1 cellular context compared by ENCODE assay signal in genomic region chr7:123797673-123798526, GRCh38.
A peak's percentile ranks its signal among the peaks of the same experiment; 100 is the strongest.
TF ChIP-seq lines count a peak whose summit lies in the region.

No MANE protein-coding gene starts in this region.

TF ChIP-seq in HEK293, 187 proteins besides CTCF, POLR2A, EP300 and RAD21 (continued from another document):
- TF ChIP-seq ZNF513 (tag by site-specific recombination; IDR thresholded peaks at IDR 0.05) (no peak), ZNF24 (tag by site-specific recombination; IDR thresholded peaks at IDR 0.05) (peak; percentile 48; the same call in 1 of the 2 replicates), HOXC10 (CRISPR knock-in tag; IDR thresholded peaks at IDR 0.05) (no peak), SALL2 (tag by site-specific recombination; IDR thresholded peaks at IDR 0.05; ENCODE audit: borderline replicate concordance) (no peak), ZNF561 (tag by site-specific recombination; IDR thresholded peaks at IDR 0.05; ENCODE audit: borderline replicate concordance) (no peak; the same call in 1 of the 2 replicates), ZNF362 (tag by site-specific recombination; IDR thresholded peaks at IDR 0.05) (0 out of 2 replicates have a peak, but pooled peaks have one; percentile 30), GLIS1 (tag by site-specific recombination; IDR thresholded peaks at IDR 0.05) (no peak), KLF1 (tag by site-specific recombination; IDR thresholded peaks at IDR 0.05) (peak; percentile 86), ZFHX2 (tag by site-specific recombination; conservative IDR thresholded peaks at IDR 0.05) (no peak), ZNF391 (tag by site-specific recombination; IDR thresholded peaks at IDR 0.05; ENCODE audit: borderline replicate concordance, low read depth) (peak; percentile 52; the same call in 1 of the 2 replicates), ZNF37A (tag by site-specific recombination; IDR thresholded peaks at IDR 0.05) (no peak), ZNF302 (tag by site-specific recombination; IDR thresholded peaks at IDR 0.05; ENCODE audit: low read depth) (no peak), ZNF184 (tag by site-specific recombination; IDR thresholded peaks at IDR 0.05) (0 out of 2 replicates have a peak, but pooled peaks have one; percentile 10), PBX3 (CRISPR knock-in tag; IDR thresholded peaks at IDR 0.05) (no peak), ZNF707 (tag by site-specific recombination; IDR thresholded peaks at IDR 0.05) (no peak), ZNF747 (tag by site-specific recombination; IDR thresholded peaks at IDR 0.05) (no peak), ZNF274 (IDR thresholded peaks at IDR 0.05; ENCODE audit: low read length) (no peak), ZNF274 (tag by site-specific recombination; IDR thresholded peaks at IDR 0.05; ENCODE audit: borderline replicate concordance) (no peak), ZNF639 (tag by site-specific recombination; IDR thresholded peaks at IDR 0.05) (peak; percentile 60; the same call in 1 of the 2 replicates), MZF1 (tag by site-specific recombination; IDR thresholded peaks at IDR 0.05; ENCODE audit: borderline replicate concordance) (no peak), ZNF16 (tag by site-specific recombination; IDR thresholded peaks at IDR 0.05; ENCODE audit: low read depth) (no peak), ZBTB49 (tag by site-specific recombination; IDR thresholded peaks at IDR 0.05; ENCODE audit: low read depth) (no peak), ZBTB26 (tag by site-specific recombination; optimal IDR thresholded peaks at IDR 0.05) (no peak), ZFP37 (tag by site-specific recombination; IDR thresholded peaks at IDR 0.05) (0 out of 2 replicates have a peak, but pooled peaks have one; percentile 71), KLF16 (tag by site-specific recombination; IDR thresholded peaks at IDR 0.05) (0 out of 2 replicates have a peak, but pooled peaks have one; percentile 30), ZNF830 (tag by site-specific recombination; IDR thresholded peaks at IDR 0.05; ENCODE audit: low read depth) (no peak), ZNF596 (tag by site-specific recombination; IDR thresholded peaks at IDR 0.05) (no peak), ZNF366 (tag by site-specific recombination; conservative IDR thresholded peaks at IDR 0.05) (peak; percentile 79), WT1 (tag by site-specific recombination; IDR thresholded peaks at IDR 0.05) (peak; percentile 66), ZXDB (tag by site-specific recombination; IDR thresholded peaks at IDR 0.05) (peak; percentile 75), SP3 (tag by site-specific recombination; IDR thresholded peaks at IDR 0.05) (peak; percentile 27; the same call in 1 of the 2 replicates), ZFP69B (tag by site-specific recombination; IDR thresholded peaks at IDR 0.05) (0 out of 2 replicates have a peak, but pooled peaks have one; percentile 31), FEZF1 (tag by site-specific recombination; IDR thresholded peaks at IDR 0.05) (peak; percentile 63), ZNF350 (tag by site-specific recombination; IDR thresholded peaks at IDR 0.05) (no peak), ZNF2 (tag by site-specific recombination; IDR thresholded peaks at IDR 0.05) (no peak), ZNF785 (tag by site-specific recombination; IDR thresholded peaks at IDR 0.05) (no peak), ATF2 (tag by site-specific recombination; IDR thresholded peaks at IDR 0.05; ENCODE audit: low read depth) (no peak), ZNF19 (tag by site-specific recombination; IDR thresholded peaks at IDR 0.05; ENCODE audit: low read depth) (no peak), KLF8 (tag by site-specific recombination; IDR thresholded peaks at IDR 0.05) (peak; percentile 82)
